In genomic region chr1:119713039-119713537, GRCh38 we compare ENCODE assay signal across 9 cellular contexts. TPM values are rescaled to one million over a fixed set of nuclear protein-coding genes. Genes with fewer than 3 reads are reported as not detected.
DNase-seq lines count a peak whose midpoint lies in the region; ATAC-seq and TF ChIP-seq lines count a peak whose summit lies in the region.
"Had no signal": no experiment of that assay in that cellular context is flagged by ENCODE, and none has a peak within 500 bp of the region (broad histone marks: within the 10 kb centered on the region; RNA-seq: fewer than 3 reads in every experiment).

No MANE protein-coding gene starts in this region.

- peaks cover 0 to 2% of the 10 kb centered on the region in 2 donors for H3K4me1 ChIP-seq in aorta (ENCODE audit: control insufficient read depth in 1 of 2, insufficient read depth in 2 of 2, low read length in 2 of 2)

- intact Hi-C loops in aorta (cut with DNase I): no loop called here

- H3K9me3 Mint-ChIP-seq in memory B cell: no peaks in the 10 kb centered on the region

- H3K4me3 ChIP-seq in cardiac fibroblast (replicated peaks in 1 of 2; ENCODE audit: low read depth in 2 of 2, low read length in 2 of 2) (peak overlapping the region; percentile 60 to 85), aorta (ENCODE audit: low read length in 2 of 2) (no peak overlapping the region)

- peak overlapping the region; percentile 69 to 80 for H3K27ac ChIP-seq in aorta (ENCODE audit: low read depth in 1 of 2, low read length in 2 of 2)

- H3K9me3 ChIP-seq in aorta (ENCODE audit: control insufficient read depth, low read length): no peaks in the 10 kb centered on the region

- H3K4me3 Mint-ChIP-seq in memory B cell: peak overlapping the region; percentile 78

- ATAC-seq in memory B cell (ENCODE audit: low read depth) (no peak), aorta (ENCODE audit: low FRiP score) (peak; percentile 33), GM21526 (IDR thresholded peaks at IDR 0.05; ENCODE audit: low FRiP score, unreplicated experiment) (no peak), HG03354 (IDR thresholded peaks at IDR 0.05; ENCODE audit: poor library complexity, severe bottlenecking, unreplicated experiment) (no peak), HG03342 (IDR thresholded peaks at IDR 0.05; ENCODE audit: unreplicated experiment) (no peak)

- peaks cover 16% of the 10 kb centered on the region for H3K4me1 Mint-ChIP-seq in memory B cell

- H3K27me3 ChIP-seq in aorta (ENCODE audit: control insufficient read depth in 1 of 2, insufficient read depth in 2 of 2, low read length in 1 of 2): no peaks in the 10 kb centered on the region

- WGBS in aorta, 2 donors: 11 to 12% methylated on average over 15 of the region's 15 CpGs

- no peaks in the 10 kb centered on the region for H3K36me3 ChIP-seq in aorta (ENCODE audit: control insufficient read depth in 1 of 2, insufficient read depth in 2 of 2, low read length in 1 of 2)

- DNase-seq in EH (ENCODE audit: low read depth): peak; percentile 61
- DNase-seq in NCI-H1105 (lab: John Stamatoyannopoulos, UW): peak; percentile 23
- DNase-seq in cardiac fibroblast (ENCODE audit: low read depth in 2 of 2): peak in 1 of 2 donors; percentile 26
- no peak for DNase-seq in memory B cell (ENCODE audit: low spot score in 2 of 2)
- no peak for DNase-seq in aorta

- no peak for TF ChIP-seq CTCF in cardiac fibroblast (IDR thresholded peaks at IDR 0.05; ENCODE audit: low read depth, low read length)

- peaks cover 3% of the 10 kb centered on the region for H3K27me3 Mint-ChIP-seq in memory B cell

- peak overlapping the region; percentile 43 for H3K27ac Mint-ChIP-seq in memory B cell

- no peaks in the 10 kb centered on the region for H3K36me3 Mint-ChIP-seq in memory B cell

RNA-seq across cellular contexts. Expression of gene PHGDH, which starts 1.4 kb away (rescaled TPM):
- total RNA-seq in aorta: 10 to 100 TPM; 45.4 to 68.4 TPM
- 10 to 100 TPM; 23.7 to 41.3 TPM for polyA plus RNA-seq in aorta

RNA-seq across cellular contexts. Expression of gene HMGCS2, which starts 55.6 kb away (rescaled TPM):
- total RNA-seq in aorta: not detected
- polyA plus RNA-seq in aorta: 1 to 10 TPM; 1.1 to 9.8 TPM
- total RNA-seq: T-helper 2 cell treated with Interferon-gamma antibody and Interleukin-4, amounts not matched to agents 100 ng/mL and 5 ng/mL, for 36 hours had no signal

Comparison
In these comparisons a context has a peak if more than half of its experiments do, and no peak if none do; other contexts are left out.
1. DNase-seq: peak in EH (single experiment) and NCI-H1105 (single experiment); none in memory B cell (0 of 2) and aorta (0 of 2).
2. H3K4me3 ChIP-seq: peak in cardiac fibroblast (2 of 2); none in aorta (0 of 2).